22 cellular contexts compared by ENCODE assay signal in genomic region chr15:44096596-44096995, GRCh38.
DNase-seq lines count a peak whose midpoint lies in the region; ATAC-seq, FAIRE-seq and TF ChIP-seq lines count a peak whose summit lies in the region.
"Had no signal": no experiment of that assay in that cellular context is flagged by ENCODE, and none has a peak within 500 bp of the region (broad histone marks: within the 10 kb centered on the region; RNA-seq: fewer than 3 reads in every experiment).

No MANE protein-coding gene starts in this region.

- H3K4me1 ChIP-seq in A549: peaks cover 46% of the 10 kb centered on the region
- no peaks in the 10 kb centered on the region for H3K4me1 ChIP-seq in HepG2 (ENCODE audit: insufficient read depth, low read length)
- H3K4me1 ChIP-seq in H9 (ENCODE audit: insufficient read depth, low read length): no peaks in the 10 kb centered on the region

- no peaks in the 10 kb centered on the region for H3K27me3 Mint-ChIP-seq in H9 (ENCODE audit: low read depth)

- H3K18ac ChIP-seq in H9 (ENCODE audit: insufficient read length, low read depth, low read length): no peak overlapping the region

- 96% methylated on average over 3 of the region's 3 CpGs for WGBS in A549 (ENCODE audit: missing lambda C conversion rate)
- WGBS in HepG2 (ENCODE audit: low lambda C conversion rate): 35% methylated on average over 3 of the region's 3 CpGs
- no CpG with 5 or more reads among the region's 3 CpGs for WGBS in H9 (ENCODE audit: extremely low coverage, insufficient read length, low lambda C conversion rate)

- no peak overlapping the region for H2BK120ac ChIP-seq in H9 (ENCODE audit: low read depth, low read length, poor library complexity, severe bottlenecking)

- DNase-seq in A549 (ENCODE audit: low read depth in 1 of 2, low spot score in 1 of 2): no peak
- DNase-seq in M059J (ENCODE audit: low read depth): peak; percentile 17
- DNase-seq in choroid plexus epithelial cell (ENCODE audit: low read depth): peak; percentile 19
- DNase-seq in HepG2 (ENCODE audit: low spot score): peak; percentile 20
- DNase-seq in HPDE6-E6E7 (ENCODE audit: extremely low spot score): no peak
- DNase-seq in H9: no peak
- DNase-seq in dermis blood vessel endothelial cell: no peak
- DNase-seq: Calu3; CD4-positive, alpha-beta memory T cell; GOT3; HFFc6; NCI-H1436; NCI-H2029 treated with DMSO at 0.1 percent for 48 hours; NCI-H2171; NCI-H526; Right ventricle myocardium superior; SK-N-SH had no signal

- POLR2A ChIA-PET in A549 (lab: Yijun Ruan, JAX) (no interaction called here), HepG2 (lab: Yijun Ruan, JAX) (no interaction called here)

- no peak overlapping the region; a peak in 1 of 7 replicates for H3K27ac Mint-ChIP-seq in H9
- H3K27ac Mint-ChIP-seq: CD4-positive, alpha-beta memory T cell; HFFc6 had no signal

- no peak overlapping the region for H3K9ac ChIP-seq in HepG2 (ENCODE audit: insufficient read depth, low read depth, low read length)
- no peak overlapping the region for H3K9ac ChIP-seq in H9 (ENCODE audit: extremely low read depth, insufficient read length, low read length)
- H3K9ac ChIP-seq: KMS-11, SK-N-SH had no signal

- in situ Hi-C loops in HepG2 (cut with HindIII; ENCODE audit: extremely low pct_ligation_motif_present, low pct_unique_long_range_greater_than_20kb): no loop called here

- TF ChIP-seq POLR2A in A549 (IDR thresholded peaks at IDR 0.05; ENCODE audit: low read length) (no peak), HepG2 (IDR thresholded peaks at IDR 0.05; ENCODE audit: insufficient read depth in 1 of 2, low read depth in 2 of 2, low read length in 2 of 2) (no peak)

- no TSS peak for BruUV-seq in HepG2 (replicated peaks; lab: Mats Ljungman, UMichigan)

- H2AFZ ChIP-seq in HepG2 (ENCODE audit: low read length) (no peak overlapping the region), H9 (ENCODE audit: low read length) (no peak overlapping the region)

- H3K9me3 Mint-ChIP-seq in H9: no peaks in the 10 kb centered on the region
- H3K9me3 Mint-ChIP-seq: HFFc6 had no signal

- H3K36me3 Mint-ChIP-seq in H9 (ENCODE audit: insufficient read depth in 1 of 3, low read depth in 3 of 3): no peaks in the 10 kb centered on the region
- H3K36me3 Mint-ChIP-seq: CD4-positive, alpha-beta memory T cell had no signal

- no peak overlapping the region for H2AK5ac ChIP-seq in H9 (ENCODE audit: insufficient read length, low read length)

- CTCF ChIA-PET in A549 (lab: Yijun Ruan, JAX): no interaction called here
- CTCF ChIA-PET in HepG2 (lab: Yijun Ruan, JAX; ENCODE audit: low intra/inter-chr PET ratio, low total read pairs): no interaction called here

- H3K4ac ChIP-seq in H9 (ENCODE audit: low read depth, low read length): no peak overlapping the region

- no peak overlapping the region for H3K23ac ChIP-seq in H9 (ENCODE audit: insufficient read length, low read depth, low read length)

- no peak overlapping the region for H4K91ac ChIP-seq in H9 (ENCODE audit: insufficient read length, low read depth, low read length)

- no peak overlapping the region for H4K8ac ChIP-seq in H9 (replicated peaks; ENCODE audit: insufficient read length, low read depth, low read length)

- H3K56ac ChIP-seq in H9 (ENCODE audit: insufficient read length, low read depth, low read length): no peak overlapping the region

- H3K4me3 ChIP-seq in A549 (no peak overlapping the region), choroid plexus epithelial cell (ENCODE audit: low read depth, low read length) (no peak overlapping the region), HepG2 (replicated peaks in 1 of 3; ENCODE audit: insufficient read depth in 1 of 3, low read depth in 2 of 3, low read length in 3 of 3) (no peak overlapping the region)

- intact Hi-C loops in HepG2 (cut with micrococcal nuclease; ENCODE audit: unreplicated experiment): no loop called here

- FAIRE-seq in A549 (lab: Jason Lieb, UNC): no peak
- no peak for FAIRE-seq in HepG2 (lab: Jason Lieb, UNC)
- FAIRE-seq: A204.1, GM12892, GM18507 had no signal

- no peak overlapping the region for H3T11ph ChIP-seq in H9 (ENCODE audit: low read length)

- H3K9me3 ChIP-seq in A549 (no peaks in the 10 kb centered on the region), HepG2 (ENCODE audit: low read length) (no peaks in the 10 kb centered on the region), H9 (ENCODE audit: control insufficient read depth, low read depth, low read length) (no peaks in the 10 kb centered on the region)
- H3K9me3 ChIP-seq: SK-N-SH had no signal

- TF ChIP-seq RAD21 in A549 (conservative IDR thresholded peaks at IDR 0.05 in 1 of 2, IDR thresholded peaks at IDR 0.05 in 1 of 2) (no peak), HepG2 (CRISPR knock-in tag; IDR thresholded peaks at IDR 0.05) (no peak)

- H3K4me3 Mint-ChIP-seq in H9: no peak overlapping the region
- H3K4me3 Mint-ChIP-seq: CD4-positive, alpha-beta memory T cell; HFFc6 had no signal

- H4K20me1 ChIP-seq in HepG2 (ENCODE audit: insufficient read depth, low read length) (no peaks in the 10 kb centered on the region), H9 (ENCODE audit: control insufficient read depth, insufficient read depth, insufficient read length) (no peaks in the 10 kb centered on the region)

- H3K27ac ChIP-seq in A549 (peak overlapping the region in 1 of 2 experiments; percentile 39; a peak in 1 of 6 replicates), HepG2 (ENCODE audit: extremely low read length, insufficient read depth, low read length) (no peak overlapping the region), H9 (ENCODE audit: insufficient read length, low read depth, low read length) (no peak overlapping the region)
- H3K27ac ChIP-seq: KMS-11 had no signal

- no peak overlapping the region for H2BK15ac ChIP-seq in H9 (ENCODE audit: low read depth, low read length)

- no peak for TF ChIP-seq EP300 in A549 (IDR thresholded peaks at IDR 0.05)
- TF ChIP-seq EP300 in HepG2 (IDR thresholded peaks at IDR 0.05; ENCODE audit: low read depth in 2 of 2, low read length in 2 of 2): no peak
- no peak for TF ChIP-seq EP300 in HepG2 (CRISPR knock-in tag; IDR thresholded peaks at IDR 0.05; ENCODE audit: borderline replicate concordance)

- no peaks in the 10 kb centered on the region for H3K79me1 ChIP-seq in H9 (ENCODE audit: insufficient read depth, low read depth, low read length, poor library complexity, severe bottlenecking)

- no peaks in the 10 kb centered on the region for H3K4me1 Mint-ChIP-seq in H9
- H3K4me1 Mint-ChIP-seq: CD4-positive, alpha-beta memory T cell had no signal

- no peak for ATAC-seq in A549
- no peak for ATAC-seq in HepG2
- no peak for ATAC-seq in GM21717 (IDR thresholded peaks at IDR 0.05; ENCODE audit: unreplicated experiment)

- no peak overlapping the region for H2BK5ac ChIP-seq in H9 (ENCODE audit: insufficient read length, low read length)

- H2BK20ac ChIP-seq in H9 (ENCODE audit: low read depth, low read length, poor library complexity, severe bottlenecking): no peak overlapping the region

- no peaks in the 10 kb centered on the region for H3K27me3 ChIP-seq in HepG2 (ENCODE audit: control insufficient read depth in 1 of 2, insufficient read depth in 2 of 2, low read length in 2 of 2)
- no peaks in the 10 kb centered on the region for H3K27me3 ChIP-seq in H9 (ENCODE audit: insufficient read depth, low read length)

- H3K36me3 ChIP-seq in HepG2 (replicated peaks in 1 of 2; ENCODE audit: control insufficient read depth in 1 of 2, insufficient read depth in 2 of 2, low read length in 2 of 2): no peaks in the 10 kb centered on the region

- no peak overlapping the region for H2BK12ac ChIP-seq in H9 (ENCODE audit: insufficient read length, low read depth, low read length)

- H3K4me2 ChIP-seq in A549 (0 out of 3 replicates have a peak overlapping the region, but pooled peaks have one; percentile 21), HepG2 (ENCODE audit: low read depth, low read length) (no peak overlapping the region), H9 (ENCODE audit: insufficient read depth, insufficient read length, low read length) (no peak overlapping the region)
- H3K4me2 ChIP-seq: KMS-11, SK-N-SH had no signal

- H3K23me2 ChIP-seq in H9 (ENCODE audit: insufficient read length, low read depth, low read length, poor library complexity, severe bottlenecking): no peaks in the 10 kb centered on the region

- H4K5ac ChIP-seq in H9 (ENCODE audit: insufficient read length, low read depth, low read length): no peak overlapping the region

- H3K79me2 ChIP-seq in HepG2 (ENCODE audit: insufficient read depth, low read length) (no peaks in the 10 kb centered on the region), H9 (ENCODE audit: insufficient read depth, low read length) (peaks cover 2% of the 10 kb centered on the region; the same call in 1 of the 2 replicates)

- TF ChIP-seq CTCF in A549 (IDR thresholded peaks at IDR 0.05) (no peak), choroid plexus epithelial cell (conservative IDR thresholded peaks at IDR 0.05; ENCODE audit: low read depth, low read length) (no peak), HepG2 (CRISPR knock-in tag; IDR thresholded peaks at IDR 0.05) (no peak), H9 (conservative IDR thresholded peaks at IDR 0.05) (no peak)

- no peak overlapping the region for H3K14ac ChIP-seq in H9 (ENCODE audit: insufficient read depth, low read length)

TF ChIP-seq in A549, 52 proteins besides CTCF, POLR2A, EP300 and RAD21:
- TF ChIP-seq HOXB5 (CRISPR knock-in tag; IDR thresholded peaks at IDR 0.05) (no peak), CHD2 (IDR thresholded peaks at IDR 0.05; ENCODE audit: low read length, partially characterized antibody) (no peak), SREBF2 (IDR thresholded peaks at IDR 0.05) (no peak), MAZ (IDR thresholded peaks at IDR 0.05; ENCODE audit: borderline replicate concordance, low read depth, low read length) (no peak), E2F6 (IDR thresholded peaks at IDR 0.05; ENCODE audit: borderline replicate concordance, low read depth) (no peak)

TF ChIP-seq in HepG2, 621 proteins besides CTCF, POLR2A, EP300 and RAD21:
- no peak for TF ChIP-seq ZNF83 (CRISPR knock-in tag; IDR thresholded peaks at IDR 0.05; ENCODE audit: borderline replicate concordance)
- TF ChIP-seq MBD4 (IDR thresholded peaks at IDR 0.05; ENCODE audit: borderline replicate concordance, low read length): no peak
- no peak for TF ChIP-seq MYPOP (CRISPR knock-in tag; IDR thresholded peaks at IDR 0.05)
- TF ChIP-seq RNF2 (conservative IDR thresholded peaks at IDR 0.05; ENCODE audit: low read depth): no peak

Comparison
In these comparisons a context has a peak if more than half of its experiments do, and no peak if none do; other contexts are left out.
1. DNase-seq: peak in M059J (single experiment), choroid plexus epithelial cell (single experiment) and HepG2 (single experiment); none in A549 (0 of 2), HPDE6-E6E7 (single experiment), H9 (single experiment) and dermis blood vessel endothelial cell (single experiment).